In the genomic region with DNA sequence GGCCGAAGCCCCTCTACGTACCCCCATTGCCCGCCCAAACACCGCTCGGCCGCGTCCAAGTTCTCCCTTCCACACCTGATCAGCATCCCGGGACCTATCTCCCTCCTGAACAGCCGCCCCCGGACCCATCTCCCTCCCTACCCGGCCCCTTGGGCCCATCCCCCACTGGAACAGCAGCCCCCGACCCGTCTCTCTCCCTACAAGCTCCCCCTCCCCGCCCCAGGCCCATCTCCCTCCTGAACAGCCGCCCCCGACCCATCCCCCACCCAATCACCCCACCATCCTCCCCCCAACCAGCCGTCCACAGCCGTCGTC, we compare ENCODE assay signal across 10 cellular contexts. TPM values are rescaled to one million over a fixed set of nuclear protein-coding genes. Genes with fewer than 3 reads are reported as not detected.
DNase-seq lines count a peak whose midpoint lies in the region; ATAC-seq and TF ChIP-seq lines count a peak whose summit lies in the region.
"Had no signal": no experiment of that assay in that cellular context is flagged by ENCODE, and none has a peak within 500 bp of the region (broad histone marks: within the 10 kb centered on the region; RNA-seq: fewer than 3 reads in every experiment).

No MANE protein-coding gene starts in this region.

- TF ChIP-seq CTCF in choroid plexus epithelial cell (conservative IDR thresholded peaks at IDR 0.05; ENCODE audit: low read depth, low read length): no peak
- TF ChIP-seq CTCF in left lung (IDR thresholded peaks at IDR 0.05): no peak

- H3K27ac ChIP-seq in HUES6 (ENCODE audit: low read depth, low read length) (no peak overlapping the region), left lung (no peak overlapping the region), substantia nigra (ENCODE audit: low read depth, low read length, poor library complexity, severe bottlenecking) (peak overlapping the region; percentile 42)

- H3K36me3 ChIP-seq in HUES6 (ENCODE audit: control insufficient read depth, insufficient read depth, low read length) (no peaks in the 10 kb centered on the region), left lung (no peaks in the 10 kb centered on the region)

- intact Hi-C loops in left lung (cut with DNase I): no loop called here

- no peaks in the 10 kb centered on the region; the same call in 1 of the 2 replicates for H3K4me1 ChIP-seq in HUES6 (ENCODE audit: control insufficient read depth, insufficient read depth, low read length)
- H3K4me1 ChIP-seq in left lung: no peaks in the 10 kb centered on the region

- H3K4me3 ChIP-seq in HUES6 (ENCODE audit: low read depth, low read length) (peak overlapping the region; percentile 56; the same call in 1 of the 2 replicates), choroid plexus epithelial cell (ENCODE audit: low read depth, low read length) (peak overlapping the region; percentile 11), left lung (peak overlapping the region; percentile 21 to 37)

- H3K9me3 ChIP-seq in HUES6 (ENCODE audit: control insufficient read depth, insufficient read depth, low read depth, low read length) (peaks cover 45% of the 10 kb centered on the region), left lung (peaks cover 0 to 64% of the 10 kb centered on the region in 2 donors)

- no peak overlapping the region for H3K9ac ChIP-seq in HUES6 (ENCODE audit: low read length)

- ATAC-seq in left lung (no peak), HG02884 (IDR thresholded peaks at IDR 0.05; ENCODE audit: unreplicated experiment) (no peak)

- H3K27me3 ChIP-seq in HUES6 (ENCODE audit: control insufficient read depth, insufficient read depth, low read length) (no peaks in the 10 kb centered on the region), left lung (peaks cover 0 to 66% of the 10 kb centered on the region in 2 donors)

- DNase-seq in choroid plexus epithelial cell (ENCODE audit: low read depth) (no peak), left lung (no peak), substantia nigra (lab: John Stamatoyannopoulos, UW) (peak in 4 of 49 donors; percentile 6 to 14 (median 8)), NOMO-1 (lab: John Stamatoyannopoulos, UW; ENCODE audit: unreplicated experiment in 2 of 2) (no peak), NCI-H526 treated with DMSO at 0.1 percent for 48 hours (lab: John Stamatoyannopoulos, UW) (no peak)
- DNase-seq: effector CD8-positive, alpha-beta T cell; KBM-7 had no signal

RNA-seq across cellular contexts. Expression of gene ZSCAN1, which starts 0.6 kb away (rescaled TPM):
- under 1 TPM in 1 of 2 donors, not detected in 1; 0.47 TPM for total RNA-seq in left lung
- total RNA-seq: activated CD8-positive, alpha-beta memory T cell treated with anti-CD3 and anti-CD28 coated beads, Interleukin-2, amount 10 ng/mL, durations not matched to agents 7 days and 5 days had no signal

RNA-seq across cellular contexts. Expression of gene ZNF135, which starts 24.6 kb away (rescaled TPM):
- total RNA-seq in left lung: 1 to 10 TPM; 3.3 to 4.9 TPM

RNA-seq across cellular contexts. Expression of gene ZNF606, which starts 31.8 kb away (rescaled TPM):
- total RNA-seq in left lung: 10 to 100 TPM; 11.4 to 13.3 TPM
